In the genomic region with DNA sequence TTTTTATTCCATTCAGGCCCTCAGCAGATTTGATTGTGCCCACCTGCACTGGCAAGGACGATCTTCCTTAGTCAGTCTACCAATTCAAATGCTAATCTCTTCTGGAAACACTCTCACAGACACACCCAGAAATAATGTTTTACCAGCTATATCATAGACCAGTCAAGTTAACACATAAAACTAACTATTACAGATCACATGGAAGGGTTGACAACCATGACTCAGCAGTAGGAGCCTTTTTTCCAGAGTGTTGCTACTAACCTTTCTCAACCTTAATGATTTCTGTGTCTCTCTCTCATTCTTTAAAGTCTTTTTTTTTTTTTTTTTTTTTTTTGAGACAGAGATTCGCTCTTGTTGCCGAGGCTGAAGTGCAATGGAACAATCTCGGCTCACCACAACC, we compare ENCODE assay signal across 31 cellular contexts.
DNase-seq lines count a peak whose midpoint lies in the region; ATAC-seq, FAIRE-seq and TF ChIP-seq lines count a peak whose summit lies in the region.
"Had no signal": no experiment of that assay in that cellular context is flagged by ENCODE, and none has a peak within 500 bp of the region (broad histone marks: within the 10 kb centered on the region; RNA-seq: fewer than 3 reads in every experiment).

No MANE protein-coding gene starts in this region.

- no peak for TF ChIP-seq CTCF in omental fat pad (IDR thresholded peaks at IDR 0.05)

- peak; percentile 69 for FAIRE-seq in RCC 7860 (lab: Jason Lieb, UNC)
- FAIRE-seq: GM12891 had no signal

- ATAC-seq in esophagus mucosa (peak; percentile 55), omental fat pad (ENCODE audit: low FRiP score) (no peak)
- ATAC-seq: activated T-cell treated with anti-CD3 and anti-CD28 coated beads, Interleukin-2, amount 50 U/mL, for 4 hours; CD8-positive, alpha-beta T cell; effector memory CD8-positive, alpha-beta T cell; heart left ventricle; lower lobe of right lung; natural killer cell; psoas muscle; stimulated activated naive B cell treated with anti-CD40 and anti-IgM and Interleukin-4, amounts not matched to agents 10 μg/mL and 1 μg/mL and 100 μg/mL, for 72 hours; T-cell had no signal

- in situ Hi-C loops in Caki2 (cut with HindIII; ENCODE audit: low pct_unique_long_range_greater_than_20kb, low sequenced_read_pairs): no loop called here

- DNase-seq in Caki2 (ENCODE audit: low read depth): peak; percentile 86
- DNase-seq in RCC 7860 (ENCODE audit: low spot score): peak; percentile 28
- DNase-seq in renal cortical epithelial cell (ENCODE audit: low read depth): peak; percentile 90
- no peak for DNase-seq in omental fat pad (ENCODE audit: low spot score)
- DNase-seq in ureter (ENCODE audit: low spot score): no peak
- no peak for DNase-seq in T-helper 9 cell
- DNase-seq in COR-L47 (lab: John Stamatoyannopoulos, UW): no peak
- DNase-seq: ACHN; activated CD4-positive, alpha-beta T cell treated with anti-CD3 and anti-CD28 coated beads, Interleukin-2, amount 50 U/mL, for 1 hour; activated CD4-positive, CD25-positive, alpha-beta regulatory T cell; activated gamma-delta T cell; activated naive CD8-positive, alpha-beta T cell treated with anti-CD3 and anti-CD28 coated beads, Interleukin-2, amount 10 ng/mL, durations not matched to agents 7 days and 5 days; activated T-cell treated with anti-CD3 and anti-CD28 coated beads, Interleukin-2, amount 50 U/mL, for 4 hours; BE2C; CD8-positive, alpha-beta T cell; DMS 273 treated with DMSO at 0.1 percent for 48 hours; effector memory CD8-positive, alpha-beta T cell; EL; foreskin melanocyte; heart left ventricle; lower lobe of right lung; natural killer cell; NCI-H1436 treated with DMSO at 0.1 percent for 48 hours; NCI-H446; NCI-H82; nucleus accumbens; psoas muscle; stimulated activated naive B cell treated with anti-CD40 and anti-IgM and Interleukin-4, amounts not matched to agents 10 μg/mL and 1 μg/mL and 100 μg/mL, for 72 hours; T-cell had no signal

Comparison
In these comparisons a context has a peak if more than half of its experiments do, and no peak if none do; other contexts are left out.
1. DNase-seq: peak in Caki2 (single experiment), RCC 7860 (single experiment) and renal cortical epithelial cell (single experiment); none in omental fat pad (single experiment), ureter (single experiment), T-helper 9 cell (single experiment) and COR-L47 (single experiment).